ENCODE assay signal across 31 cellular contexts in genomic region chr19:48311384-48311783, GRCh38. TPM values are rescaled to one million over a fixed set of nuclear protein-coding genes. Genes with fewer than 3 reads are reported as not detected.
"Had no signal": no experiment of that assay in that cellular context is flagged by ENCODE, and none has a peak within 500 bp of the region (broad histone marks: within the 10 kb centered on the region; RNA-seq: fewer than 3 reads in every experiment).

No MANE protein-coding gene starts in this region.

- H3K27me3 ChIP-seq: brain microvascular endothelial cell, esophagus muscularis mucosa, foreskin keratinocyte, gastrocnemius medialis had no signal

- H3K4me1 ChIP-seq: foreskin keratinocyte had no signal

- H3K36me3 ChIP-seq: brain microvascular endothelial cell, esophagus muscularis mucosa, gastrocnemius medialis had no signal

- H3K27ac ChIP-seq: brain microvascular endothelial cell, esophagus muscularis mucosa, foreskin keratinocyte had no signal

- FAIRE-seq: astrocyte, bronchial epithelial cell, colon had no signal

- H3K9me3 ChIP-seq: esophagus muscularis mucosa, gastrocnemius medialis had no signal

- H3K4me3 ChIP-seq: esophagus muscularis mucosa, gastrocnemius medialis had no signal

- DNase-seq: activated CD4-positive, alpha-beta T cell treated with anti-CD3 and anti-CD28 coated beads for 36 hours; activated CD4-positive, alpha-beta T cell treated with anti-CD3 and anti-CD28 coated beads, Interleukin-2, amount 50 U/mL, for 1 hour; activated CD4-positive, alpha-beta T cell treated with anti-CD3 and anti-CD28 coated beads, Interleukin-2, amount 50 U/mL, for 48 hours; activated CD4-positive, CD25-positive, alpha-beta regulatory T cell; activated CD4-positive, CD25-positive, alpha-beta regulatory T cell treated with anti-CD3 and anti-CD28 coated beads, Interleukin-2, amount 50 U/mL, for 72 hours; activated CD8-positive, alpha-beta memory T cell treated with anti-CD3 and anti-CD28 coated beads for 24 hours; activated CD8-positive, alpha-beta T cell treated with anti-CD3 and anti-CD28 coated beads for 36 hours; activated effector memory CD4-positive, alpha-beta T cell treated with Interleukin-2 at 50 U/mL for 16 hours; activated gamma-delta T cell treated with Interleukin-2 at 50 U/mL for 16 hours; activated naive CD4-positive, alpha-beta T cell treated with anti-CD3 and anti-CD28 coated beads, Interleukin-2, amount 50 U/mL, for 16 hours; activated naive CD4-positive, alpha-beta T cell treated with Interleukin-2 at 50 U/mL for 16 hours; activated T-cell treated with anti-CD3 and anti-CD28 coated beads, Interleukin-2, amount 50 U/mL, for 4 hours; amniotic stem cell; anterior cingulate cortex; brain microvascular endothelial cell; caudate nucleus; cortex of kidney; dermis blood vessel endothelial cell; effector CD4-positive, alpha-beta T cell; effector memory CD8-positive, alpha-beta T cell; erythroblast; foreskin keratinocyte; gastrocnemius medialis; T-helper 2 cell had no signal

- ATAC-seq: activated CD4-positive, alpha-beta T cell treated with anti-CD3 and anti-CD28 coated beads for 36 hours; activated CD8-positive, alpha-beta T cell treated with anti-CD3 and anti-CD28 coated beads for 36 hours; activated T-cell treated with anti-CD3 and anti-CD28 coated beads, Interleukin-2, amount 50 U/mL, for 4 hours; activated T-helper 17 cell treated with anti-CD3 and anti-CD28 coated beads, Interleukin-2, amount 50 U/mL, for 72 hours; effector memory CD8-positive, alpha-beta T cell; foreskin keratinocyte; gastrocnemius medialis had no signal

RNA-seq across cellular contexts. Expression of gene ZNF114, which starts 41.5 kb away (rescaled TPM):
- total RNA-seq: T-helper 1 cell treated with Interleukin-12 subunit alpha and Interleukin-12 subunit beta and Interleukin-4 antibody, amounts not matched to agents 30 ng/mL and 1 ng/mL, for 36 hours had no signal

RNA-seq across cellular contexts. Expression of gene SYNGR4, which starts 52.8 kb away (rescaled TPM):
- total RNA-seq: activated T-cell treated with anti-CD3 and anti-CD28 coated beads, Interleukin-2, amount 50 U/mL, for 4 hours; activated T-helper 17 cell treated with anti-CD3 and anti-CD28 coated beads, Interleukin-2, amount 50 U/mL, for 72 hours; astrocyte; bronchial epithelial cell; chondrocyte; dermis blood vessel endothelial cell; esophagus muscularis mucosa; gastrocnemius medialis; T-helper 1 cell treated with Interleukin-12 subunit alpha and Interleukin-12 subunit beta and Interleukin-4 antibody, amounts not matched to agents 30 ng/mL and 1 ng/mL, for 36 hours had no signal
- polyA plus RNA-seq: foreskin keratinocyte had no signal
